Comparison of ENCODE assay signal across 1 cellular context in the genomic region with DNA sequence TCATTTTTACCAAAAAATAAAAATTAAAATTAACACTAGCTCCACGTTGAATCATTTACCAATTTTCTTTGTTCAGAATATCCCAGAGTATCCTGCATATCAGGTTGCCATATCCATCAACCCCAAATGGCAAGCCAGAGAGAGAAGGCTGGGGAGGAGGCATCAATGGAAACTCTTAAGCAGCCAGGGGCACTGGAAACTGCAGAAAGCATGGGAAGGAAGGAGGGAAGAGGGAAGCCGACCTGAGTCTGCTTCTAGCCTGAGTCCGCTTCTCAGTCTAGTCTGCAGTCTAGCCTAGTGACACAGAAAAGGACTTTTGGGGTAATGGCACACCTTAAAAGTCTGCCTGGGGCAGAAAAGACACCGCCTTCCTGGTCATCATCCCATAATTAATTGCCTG.
TF ChIP-seq lines count a peak whose summit lies in the region.

No MANE protein-coding gene starts in this region.

TF ChIP-seq in SK-N-SH, 30 proteins besides CTCF, POLR2A, EP300 and RAD21 (continued from another document):
- TF ChIP-seq, protein P1, sequence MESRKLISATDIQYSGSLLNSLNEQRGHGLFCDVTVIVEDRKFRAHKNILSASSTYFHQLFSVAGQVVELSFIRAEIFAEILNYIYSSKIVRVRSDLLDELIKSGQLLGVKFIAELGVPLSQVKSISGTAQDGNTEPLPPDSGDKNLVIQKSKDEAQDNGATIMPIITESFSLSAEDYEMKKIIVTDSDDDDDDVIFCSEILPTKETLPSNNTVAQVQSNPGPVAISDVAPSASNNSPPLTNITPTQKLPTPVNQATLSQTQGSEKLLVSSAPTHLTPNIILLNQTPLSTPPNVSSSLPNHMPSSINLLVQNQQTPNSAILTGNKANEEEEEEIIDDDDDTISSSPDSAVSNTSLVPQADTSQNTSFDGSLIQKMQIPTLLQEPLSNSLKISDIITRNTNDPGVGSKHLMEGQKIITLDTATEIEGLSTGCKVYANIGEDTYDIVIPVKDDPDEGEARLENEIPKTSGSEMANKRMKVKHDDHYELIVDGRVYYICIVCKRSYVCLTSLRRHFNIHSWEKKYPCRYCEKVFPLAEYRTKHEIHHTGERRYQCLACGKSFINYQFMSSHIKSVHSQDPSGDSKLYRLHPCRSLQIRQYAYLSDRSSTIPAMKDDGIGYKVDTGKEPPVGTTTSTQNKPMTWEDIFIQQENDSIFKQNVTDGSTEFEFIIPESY (IDR thresholded peaks at IDR 0.05; ENCODE audit: borderline replicate concordance, low read depth) = no peak
- TF ChIP-seq, protein P2, sequence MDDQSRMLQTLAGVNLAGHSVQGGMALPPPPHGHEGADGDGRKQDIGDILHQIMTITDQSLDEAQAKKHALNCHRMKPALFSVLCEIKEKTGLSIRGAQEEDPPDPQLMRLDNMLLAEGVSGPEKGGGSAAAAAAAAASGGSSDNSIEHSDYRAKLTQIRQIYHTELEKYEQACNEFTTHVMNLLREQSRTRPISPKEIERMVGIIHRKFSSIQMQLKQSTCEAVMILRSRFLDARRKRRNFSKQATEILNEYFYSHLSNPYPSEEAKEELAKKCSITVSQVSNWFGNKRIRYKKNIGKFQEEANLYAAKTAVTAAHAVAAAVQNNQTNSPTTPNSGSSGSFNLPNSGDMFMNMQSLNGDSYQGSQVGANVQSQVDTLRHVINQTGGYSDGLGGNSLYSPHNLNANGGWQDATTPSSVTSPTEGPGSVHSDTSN (IDR thresholded peaks at IDR 0.05) = no peak
- TF ChIP-seq RCOR1 (IDR thresholded peaks at IDR 0.05; ENCODE audit: low read length) = no peak
- no peak for TF ChIP-seq ELF1 (IDR thresholded peaks at IDR 0.05)
- no peak for TF ChIP-seq GATA2 (CRISPR knock-in tag; IDR thresholded peaks at IDR 0.05)
- TF ChIP-seq FOXJ3 (CRISPR knock-in tag; IDR thresholded peaks at IDR 0.05) = no peak
- no peak for TF ChIP-seq TEAD4 (IDR thresholded peaks at IDR 0.05; ENCODE audit: borderline replicate concordance, insufficient read depth)
- no peak for TF ChIP-seq EZH2phosphoT487 (IDR thresholded peaks at IDR 0.05; ENCODE audit: borderline replicate concordance, low read depth)
- TF ChIP-seq, protein P3, sequence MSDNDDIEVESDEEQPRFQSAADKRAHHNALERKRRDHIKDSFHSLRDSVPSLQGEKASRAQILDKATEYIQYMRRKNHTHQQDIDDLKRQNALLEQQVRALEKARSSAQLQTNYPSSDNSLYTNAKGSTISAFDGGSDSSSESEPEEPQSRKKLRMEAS (IDR thresholded peaks at IDR 0.05; ENCODE audit: low read depth) = no peak
- TF ChIP-seq NRF1 (IDR thresholded peaks at IDR 0.05; ENCODE audit: low read depth, low read length) = no peak
